ENCODE assay signal across 8 cellular contexts in genomic region chr4:128812360-128812958, GRCh38. TPM values are rescaled to one million over a fixed set of nuclear protein-coding genes. Genes with fewer than 3 reads are reported as not detected.
DNase-seq lines count a peak whose midpoint lies in the region; ATAC-seq and TF ChIP-seq lines count a peak whose summit lies in the region.

No MANE protein-coding gene starts in this region.

- peak overlapping the region; percentile 97 for H3K27ac ChIP-seq in SU-DHL-6 (ENCODE audit: low read depth, low read length)
- peak overlapping the region; percentile 91 for H3K27ac ChIP-seq in colonic mucosa

- no peaks in the 10 kb centered on the region for H3K4me1 ChIP-seq in colonic mucosa

- WGBS in lower leg skin, 2 donors = 1% methylated on average over 41 to 47 of the region's 48 CpGs

- H3K79me2 ChIP-seq in SU-DHL-6 (ENCODE audit: insufficient read depth, low read length) = peaks cover 56% of the 10 kb centered on the region

- H3K27me3 ChIP-seq in SU-DHL-6 (ENCODE audit: low read length) (no peaks in the 10 kb centered on the region), colonic mucosa (no peaks in the 10 kb centered on the region)

- TF ChIP-seq CTCF in SU-DHL-6 (IDR thresholded peaks at IDR 0.05; ENCODE audit: insufficient read depth, low read length, poor library complexity, severe bottlenecking) (no peak), colonic mucosa (IDR thresholded peaks at IDR 0.05) (no peak), lower leg skin (IDR thresholded peaks at IDR 0.05) (no peak)

- H4K20me1 ChIP-seq in SU-DHL-6 (ENCODE audit: low read depth, low read length) = no peaks in the 10 kb centered on the region

- DNase-seq in NCI-H345 (lab: John Stamatoyannopoulos, UW) (peak; percentile 63), NCI-H345 treated with DMSO at 0.1 percent for 48 hours (lab: John Stamatoyannopoulos, UW; ENCODE audit: unreplicated experiment) (no peak), colonic mucosa (peak; percentile 38), lower leg skin (ENCODE audit: low spot score in 2 of 2) (peak in 1 of 2 donors; percentile 38)
- DNase-seq in Jurkat, Clone E6-1 (ENCODE audit: low read depth, low spot score) = peak; percentile 61
- DNase-seq in stimulated activated naive CD8-positive, alpha-beta T cell treated with anti-CD3 and anti-CD28 coated beads, Interleukin-15, Interleukin-2, amounts not matched to agents 100 U/mL and 50 U/mL, for 24 hours = no peak

- H3K4me3 ChIP-seq in Jurkat, Clone E6-1 (ENCODE audit: low read length) = peak overlapping the region; percentile 90
- peak overlapping the region; percentile 78 for H3K4me3 ChIP-seq in SU-DHL-6 (ENCODE audit: insufficient read depth, low read length, poor library complexity, severe bottlenecking)
- peak overlapping the region; percentile 60 for H3K4me3 ChIP-seq in colonic mucosa
- peak overlapping the region; percentile 87 for H3K4me3 ChIP-seq in lower leg skin (ENCODE audit: low read depth, poor library complexity, severe bottlenecking)

- peak overlapping the region; percentile 60 for H3K4me2 ChIP-seq in SU-DHL-6 (ENCODE audit: low read depth, low read length, poor library complexity, severe bottlenecking)

- H3K9me2 ChIP-seq in SU-DHL-6 (replicated peaks; ENCODE audit: insufficient read depth, low read length) = no peaks in the 10 kb centered on the region

- H3K9ac ChIP-seq in SU-DHL-6 (ENCODE audit: low read length) (peak overlapping the region; percentile 96), colonic mucosa (ENCODE audit: low read depth in 2 of 2, low read length in 2 of 2) (peak overlapping the region; percentile 51 to 66)

- no peak overlapping the region for H2AFZ ChIP-seq in SU-DHL-6 (ENCODE audit: low read depth, low read length, severe bottlenecking)

- ATAC-seq in GM21529 (IDR thresholded peaks at IDR 0.05; ENCODE audit: unreplicated experiment) = peak; percentile 16
- ATAC-seq in stimulated activated naive CD8-positive, alpha-beta T cell treated with anti-CD3 and anti-CD28 coated beads, Interleukin-15, Interleukin-2, amounts not matched to agents 100 U/mL and 50 U/mL, for 24 hours = peak; percentile 3

- intact Hi-C loops in colonic mucosa (cut with DNase I) = loop anchor here (5.0 kb wide), 1 partner anchor 245 kb away; no protein-coding TSS in a partner anchor
- intact Hi-C loops in lower leg skin (cut with DNase I; ENCODE audit: low total_unique reads) = no loop called here

- TF ChIP-seq POLR2A in lower leg skin (IDR thresholded peaks at IDR 0.05) = no peak

- H3F3A ChIP-seq in SU-DHL-6 (ENCODE audit: insufficient read depth) = peaks cover 13% of the 10 kb centered on the region

- H3K9me3 ChIP-seq in SU-DHL-6 (ENCODE audit: insufficient read depth, low read length) = no peaks in the 10 kb centered on the region
- H3K9me3 ChIP-seq in colonic mucosa = no peaks in the 10 kb centered on the region

- H3K36me3 ChIP-seq in SU-DHL-6 (ENCODE audit: low read length) = no peaks in the 10 kb centered on the region
- H3K36me3 ChIP-seq in colonic mucosa = no peaks in the 10 kb centered on the region

RNA-seq across cellular contexts. Expression of gene JADE1, which starts 3.0 kb away (rescaled TPM):
- 37.3 TPM for polyA plus RNA-seq in Jurkat, Clone E6-1 (2012; ENCODE audit: insufficient read depth, insufficient read length)
- 1 to 10 TPM; 8.3 to 9.6 TPM for total RNA-seq in colonic mucosa
- total RNA-seq in lower leg skin = 10 to 100 TPM; 13.5 to 36.7 (median 19.6) TPM

Comparison
In these comparisons a context has a peak if more than half of its experiments do, and no peak if none do; other contexts are left out.
1. DNase-seq: peak in NCI-H345 (single experiment), Jurkat, Clone E6-1 (single experiment) and colonic mucosa (single experiment); none in NCI-H345 treated with DMSO at 0.1 percent for 48 hours (single experiment) and stimulated activated naive CD8-positive, alpha-beta T cell treated with anti-CD3 and anti-CD28 coated beads, Interleukin-15, Interleukin-2, amounts not matched to agents 100 U/mL and 50 U/mL, for 24 hours (single experiment).
2. Peak in every context shown above with its lines, with median percentiles within 50 percentile points of each other: H3K4me3 ChIP-seq.